8 cellular contexts compared by ENCODE assay signal in genomic region chr7:94654764-94655561, GRCh38. TPM values are rescaled to one million over a fixed set of nuclear protein-coding genes. Genes with fewer than 3 reads are reported as not detected.
DNase-seq lines count a peak whose midpoint lies in the region; ATAC-seq and TF ChIP-seq lines count a peak whose summit lies in the region.

No MANE protein-coding gene starts in this region.

- H3K4me1 Mint-ChIP-seq in immature natural killer cell: peaks cover 23 to 27% of the 10 kb centered on the region in 2 donors

- H3K27me3 Mint-ChIP-seq in immature natural killer cell (ENCODE audit: low read depth in 3 of 3): peaks cover 13 to 28% (median 16%) of the 10 kb centered on the region in 3 donors

- H3K4me3 ChIP-seq in body of pancreas: peak overlapping the region; percentile 3 to 28
- H3K4me3 ChIP-seq in skeletal muscle tissue (ENCODE audit: low read length in 3 of 3): peak overlapping the region; percentile 58 to 71 (median 70)

- H3K36me3 Mint-ChIP-seq in immature natural killer cell: no peaks in the 10 kb centered on the region
- peaks cover 5 to 8% of the 10 kb centered on the region in 2 donors for H3K36me3 Mint-ChIP-seq in activated naive CD4-positive, alpha-beta T cell treated with anti-CD3 and anti-CD28 coated beads, Interleukin-2, amount 50 U/mL, for 72 hours

- H3K9ac ChIP-seq in skeletal muscle tissue (ENCODE audit: low read depth in 1 of 3, low read length in 3 of 3): peak overlapping the region; percentile 23 to 55 (median 48)

- peaks cover 14% of the 10 kb centered on the region for H3K4me1 ChIP-seq in body of pancreas
- H3K4me1 ChIP-seq in skeletal muscle tissue (ENCODE audit: control insufficient read depth in 3 of 3, insufficient read depth in 3 of 3, low read length in 3 of 3): peaks cover 13 to 26% (median 18%) of the 10 kb centered on the region in 3 donors

- H3K9me3 ChIP-seq in body of pancreas (no peaks in the 10 kb centered on the region), skeletal muscle tissue (ENCODE audit: control insufficient read depth in 3 of 3, low read length in 3 of 3) (no peaks in the 10 kb centered on the region)

- ATAC-seq in body of pancreas (no peak), HG03108 (IDR thresholded peaks at IDR 0.05; ENCODE audit: unreplicated experiment) (no peak)
- ATAC-seq in activated naive CD4-positive, alpha-beta T cell treated with anti-CD3 and anti-CD28 coated beads, Interleukin-2, amount 50 U/mL, for 72 hours: no peak

- H3K36me3 ChIP-seq in body of pancreas (replicated peaks in 1 of 2; ENCODE audit: insufficient read depth in 1 of 2, low read depth in 2 of 2) (no peaks in the 10 kb centered on the region), skeletal muscle tissue (ENCODE audit: control insufficient read depth in 3 of 3, insufficient read depth in 3 of 3, low read length in 3 of 3) (no peaks in the 10 kb centered on the region)

- peak overlapping the region in 1 of 6 donors; percentile 65 for H3K27ac Mint-ChIP-seq in immature natural killer cell
- no peak overlapping the region for H3K27ac Mint-ChIP-seq in activated naive CD4-positive, alpha-beta T cell treated with anti-CD3 and anti-CD28 coated beads, Interleukin-2, amount 50 U/mL, for 72 hours

- 5 to 7% methylated on average over 33 of the region's 33 CpGs for WGBS in body of pancreas, 2 donors

- H3K27ac ChIP-seq in body of pancreas (peak overlapping the region in 3 of 4 donors; percentile 69 to 77 (median 70)), skeletal muscle tissue (ENCODE audit: low read depth, low read length) (peak overlapping the region; percentile 52)

- no peaks in the 10 kb centered on the region for H3K9me3 Mint-ChIP-seq in immature natural killer cell
- peaks cover 0 to 4% of the 10 kb centered on the region in 2 donors for H3K9me3 Mint-ChIP-seq in activated naive CD4-positive, alpha-beta T cell treated with anti-CD3 and anti-CD28 coated beads, Interleukin-2, amount 50 U/mL, for 72 hours

- peak overlapping the region; percentile 79 to 88 (median 84) for H3K4me3 Mint-ChIP-seq in immature natural killer cell

- H3K27me3 ChIP-seq in body of pancreas: peaks cover 0 to 20% of the 10 kb centered on the region in 2 donors
- H3K27me3 ChIP-seq in skeletal muscle tissue (ENCODE audit: control insufficient read depth in 3 of 3, insufficient read depth in 3 of 3, low read length in 3 of 3): peaks cover 10 to 28% (median 25%) of the 10 kb centered on the region in 3 donors

- DNase-seq in NCI-H146 (lab: John Stamatoyannopoulos, UW) (peak; percentile 38), NCI-H146 treated with DMSO at 0.1 percent for 48 hours (lab: John Stamatoyannopoulos, UW; ENCODE audit: unreplicated experiment) (no peak), NCI-H2227 treated with DMSO at 0.1 percent for 48 hours (lab: John Stamatoyannopoulos, UW) (peak; percentile 85), body of pancreas (peak in 3 of 4 donors; percentile 17 to 27 (median 25)), immature natural killer cell (peak in 2 of 3 donors; percentile 4 to 6)
- DNase-seq in activated naive CD4-positive, alpha-beta T cell treated with anti-CD3 and anti-CD28 coated beads, Interleukin-2, amount 50 U/mL, for 72 hours (ENCODE audit: low spot score in 2 of 2): no peak

- no peak for TF ChIP-seq CTCF in body of pancreas (IDR thresholded peaks at IDR 0.05)

- intact Hi-C loops in body of pancreas (cut with DNase I): no loop called here

- no peak for TF ChIP-seq POLR2A in body of pancreas (IDR thresholded peaks at IDR 0.05)

RNA-seq across cellular contexts. Expression of gene SGCE, which starts 1.0 kb away (rescaled TPM):
- total RNA-seq in body of pancreas: 10 to 100 TPM; 48.1 to 55.3 TPM
- polyA plus RNA-seq in immature natural killer cell: 1 to 10 TPM in 2 of 3 donors, under 1 TPM in 1; 0.78 to 2.6 (median 2.0) TPM
- 184 TPM for total RNA-seq in skeletal muscle tissue
- under 1 TPM; 0.31 to 0.64 TPM for total RNA-seq in activated naive CD4-positive, alpha-beta T cell treated with anti-CD3 and anti-CD28 coated beads, Interleukin-2, amount 50 U/mL, for 72 hours

Comparison
In these comparisons a context has a peak if more than half of its experiments do, and no peak if none do; other contexts are left out.
1. DNase-seq: peak in NCI-H146 (single experiment), NCI-H2227 treated with DMSO at 0.1 percent for 48 hours (single experiment), body of pancreas (3 of 4) and immature natural killer cell (2 of 3); none in NCI-H146 treated with DMSO at 0.1 percent for 48 hours (single experiment) and activated naive CD4-positive, alpha-beta T cell treated with anti-CD3 and anti-CD28 coated beads, Interleukin-2, amount 50 U/mL, for 72 hours (0 of 2).
2. RNA of gene SGCE, which starts 1.0 kb away (total RNA-seq): 184 TPM in skeletal muscle tissue (single experiment) and 48.1 to 55.3 TPM in body of pancreas; 0.31 to 0.64 TPM in activated naive CD4-positive, alpha-beta T cell treated with anti-CD3 and anti-CD28 coated beads, Interleukin-2, amount 50 U/mL, for 72 hours; every median in the first group is over 10 times any median in the second.